In genomic region chr5:135228236-135228635, GRCh38 we compare ENCODE assay signal across 29 cellular contexts.
"Had no signal": no experiment of that assay in that cellular context is flagged by ENCODE, and none has a peak within 500 bp of the region (broad histone marks: within the 10 kb centered on the region; RNA-seq: fewer than 3 reads in every experiment).

No MANE protein-coding gene starts in this region.

- H3K36me3 ChIP-seq: adrenal gland, esophagus muscularis mucosa, gastroesophageal sphincter, heart right ventricle had no signal

- DNase-seq: activated CD4-positive, alpha-beta T cell treated with anti-CD3 and anti-CD28 coated beads for 1 hour; activated CD4-positive, alpha-beta T cell treated with anti-CD3 and anti-CD28 coated beads for 48 hours; activated CD4-positive, alpha-beta T cell treated with anti-CD3 and anti-CD28 coated beads, Interleukin-2, amount 50 U/mL, for 1 hour; activated CD4-positive, alpha-beta T cell treated with anti-CD3 and anti-CD28 coated beads, Interleukin-2, amount 50 U/mL, for 48 hours; activated CD8-positive, alpha-beta memory T cell treated with anti-CD3 and anti-CD28 coated beads for 24 hours; activated CD8-positive, alpha-beta T cell treated with anti-CD3 and anti-CD28 coated beads for 36 hours; activated effector memory CD4-positive, alpha-beta T cell treated with Interleukin-2 at 50 U/mL for 16 hours; activated gamma-delta T cell treated with Interleukin-2 at 50 U/mL for 16 hours; activated naive CD4-positive, alpha-beta T cell treated with anti-CD3 and anti-CD28 coated beads for 36 hours; activated naive CD8-positive, alpha-beta T cell treated with anti-CD3 and anti-CD28 coated beads for 36 hours; activated naive CD8-positive, alpha-beta T cell treated with anti-CD3 and anti-CD28 coated beads, Interleukin-2, amount 50 U/mL, for 24 hours; activated T-cell treated with anti-CD3 and anti-CD28 coated beads, Interleukin-2, amount 50 U/mL, for 4 hours; amygdala; body of pancreas; caudate nucleus; cortex of kidney; dermis blood vessel endothelial cell; effector CD4-positive, alpha-beta T cell; effector memory CD8-positive, alpha-beta T cell; erythroblast; foreskin melanocyte; heart right ventricle; T-helper 2 cell had no signal

- H3K27me3 ChIP-seq: adrenal gland, body of pancreas, esophagus muscularis mucosa, gastroesophageal sphincter, heart right ventricle had no signal

- H3K9me3 ChIP-seq: adrenal gland, body of pancreas, esophagus muscularis mucosa, gastroesophageal sphincter, heart right ventricle had no signal

- ATAC-seq: activated CD8-positive, alpha-beta T cell treated with anti-CD3 and anti-CD28 coated beads for 36 hours; activated naive CD8-positive, alpha-beta T cell treated with anti-CD3 and anti-CD28 coated beads, Interleukin-2, amount 50 U/mL, for 24 hours; activated T-cell treated with anti-CD3 and anti-CD28 coated beads, Interleukin-2, amount 50 U/mL, for 4 hours; activated T-helper 17 cell treated with anti-CD3 and anti-CD28 coated beads, Interleukin-2, amount 50 U/mL, for 72 hours; body of pancreas; effector memory CD8-positive, alpha-beta T cell; gastroesophageal sphincter; heart right ventricle; WTC11 had no signal

- H3K27ac ChIP-seq: adrenal gland, body of pancreas, esophagus muscularis mucosa, gastroesophageal sphincter, heart right ventricle, VCaP had no signal

- H3K4me1 ChIP-seq: body of pancreas had no signal

- H3K4me3 ChIP-seq: adrenal gland, body of pancreas, esophagus muscularis mucosa, gastroesophageal sphincter, heart right ventricle had no signal
